In the genomic region with DNA sequence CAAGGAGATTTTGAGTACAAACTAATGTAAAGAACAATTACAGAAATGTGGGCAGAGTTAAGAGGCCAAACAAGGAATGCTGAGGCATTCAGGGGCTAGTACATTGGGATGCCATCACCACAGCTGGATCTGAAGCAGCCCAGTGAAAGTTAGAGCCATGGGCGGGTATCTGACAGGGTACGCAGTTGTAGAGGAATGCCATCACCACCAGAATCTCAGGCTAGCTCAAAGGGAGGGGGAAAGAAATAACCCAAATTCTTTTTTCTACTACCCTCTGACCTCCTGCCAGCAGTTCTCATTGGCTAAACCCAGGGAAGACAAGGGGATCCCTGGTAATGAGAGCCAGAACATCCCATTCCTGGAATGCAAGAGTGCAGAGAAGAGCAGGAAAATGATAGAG, we compare ENCODE assay signal across 2 cellular contexts.
TF ChIP-seq lines count a peak whose summit lies in the region.

No MANE protein-coding gene starts in this region.

TF ChIP-seq in GM23338, 12 proteins besides CTCF, POLR2A, EP300 and RAD21 (continues in another document):
- TF ChIP-seq ETS1 (IDR thresholded peaks at IDR 0.05) (no peak), NANOG (IDR thresholded peaks at IDR 0.05; ENCODE audit: borderline replicate concordance) (no peak), REST (IDR thresholded peaks at IDR 0.05; ENCODE audit: unreplicated experiment) (no peak), JUNB (IDR thresholded peaks at IDR 0.05; ENCODE audit: unreplicated experiment) (no peak), STAT1 (IDR thresholded peaks at IDR 0.05; ENCODE audit: unreplicated experiment) (no peak), EZH2 (IDR thresholded peaks at IDR 0.05; ENCODE audit: low read depth, unreplicated experiment) (no peak), EZH2phosphoT487 (IDR thresholded peaks at IDR 0.05; ENCODE audit: unreplicated experiment) (no peak), ZNF114 (CRISPR knock-in tag; IDR thresholded peaks at IDR 0.05) (no peak), POLR2AphosphoS5 (IDR thresholded peaks at IDR 0.05; ENCODE audit: low read depth) (no peak)
- TF ChIP-seq, protein P1, sequence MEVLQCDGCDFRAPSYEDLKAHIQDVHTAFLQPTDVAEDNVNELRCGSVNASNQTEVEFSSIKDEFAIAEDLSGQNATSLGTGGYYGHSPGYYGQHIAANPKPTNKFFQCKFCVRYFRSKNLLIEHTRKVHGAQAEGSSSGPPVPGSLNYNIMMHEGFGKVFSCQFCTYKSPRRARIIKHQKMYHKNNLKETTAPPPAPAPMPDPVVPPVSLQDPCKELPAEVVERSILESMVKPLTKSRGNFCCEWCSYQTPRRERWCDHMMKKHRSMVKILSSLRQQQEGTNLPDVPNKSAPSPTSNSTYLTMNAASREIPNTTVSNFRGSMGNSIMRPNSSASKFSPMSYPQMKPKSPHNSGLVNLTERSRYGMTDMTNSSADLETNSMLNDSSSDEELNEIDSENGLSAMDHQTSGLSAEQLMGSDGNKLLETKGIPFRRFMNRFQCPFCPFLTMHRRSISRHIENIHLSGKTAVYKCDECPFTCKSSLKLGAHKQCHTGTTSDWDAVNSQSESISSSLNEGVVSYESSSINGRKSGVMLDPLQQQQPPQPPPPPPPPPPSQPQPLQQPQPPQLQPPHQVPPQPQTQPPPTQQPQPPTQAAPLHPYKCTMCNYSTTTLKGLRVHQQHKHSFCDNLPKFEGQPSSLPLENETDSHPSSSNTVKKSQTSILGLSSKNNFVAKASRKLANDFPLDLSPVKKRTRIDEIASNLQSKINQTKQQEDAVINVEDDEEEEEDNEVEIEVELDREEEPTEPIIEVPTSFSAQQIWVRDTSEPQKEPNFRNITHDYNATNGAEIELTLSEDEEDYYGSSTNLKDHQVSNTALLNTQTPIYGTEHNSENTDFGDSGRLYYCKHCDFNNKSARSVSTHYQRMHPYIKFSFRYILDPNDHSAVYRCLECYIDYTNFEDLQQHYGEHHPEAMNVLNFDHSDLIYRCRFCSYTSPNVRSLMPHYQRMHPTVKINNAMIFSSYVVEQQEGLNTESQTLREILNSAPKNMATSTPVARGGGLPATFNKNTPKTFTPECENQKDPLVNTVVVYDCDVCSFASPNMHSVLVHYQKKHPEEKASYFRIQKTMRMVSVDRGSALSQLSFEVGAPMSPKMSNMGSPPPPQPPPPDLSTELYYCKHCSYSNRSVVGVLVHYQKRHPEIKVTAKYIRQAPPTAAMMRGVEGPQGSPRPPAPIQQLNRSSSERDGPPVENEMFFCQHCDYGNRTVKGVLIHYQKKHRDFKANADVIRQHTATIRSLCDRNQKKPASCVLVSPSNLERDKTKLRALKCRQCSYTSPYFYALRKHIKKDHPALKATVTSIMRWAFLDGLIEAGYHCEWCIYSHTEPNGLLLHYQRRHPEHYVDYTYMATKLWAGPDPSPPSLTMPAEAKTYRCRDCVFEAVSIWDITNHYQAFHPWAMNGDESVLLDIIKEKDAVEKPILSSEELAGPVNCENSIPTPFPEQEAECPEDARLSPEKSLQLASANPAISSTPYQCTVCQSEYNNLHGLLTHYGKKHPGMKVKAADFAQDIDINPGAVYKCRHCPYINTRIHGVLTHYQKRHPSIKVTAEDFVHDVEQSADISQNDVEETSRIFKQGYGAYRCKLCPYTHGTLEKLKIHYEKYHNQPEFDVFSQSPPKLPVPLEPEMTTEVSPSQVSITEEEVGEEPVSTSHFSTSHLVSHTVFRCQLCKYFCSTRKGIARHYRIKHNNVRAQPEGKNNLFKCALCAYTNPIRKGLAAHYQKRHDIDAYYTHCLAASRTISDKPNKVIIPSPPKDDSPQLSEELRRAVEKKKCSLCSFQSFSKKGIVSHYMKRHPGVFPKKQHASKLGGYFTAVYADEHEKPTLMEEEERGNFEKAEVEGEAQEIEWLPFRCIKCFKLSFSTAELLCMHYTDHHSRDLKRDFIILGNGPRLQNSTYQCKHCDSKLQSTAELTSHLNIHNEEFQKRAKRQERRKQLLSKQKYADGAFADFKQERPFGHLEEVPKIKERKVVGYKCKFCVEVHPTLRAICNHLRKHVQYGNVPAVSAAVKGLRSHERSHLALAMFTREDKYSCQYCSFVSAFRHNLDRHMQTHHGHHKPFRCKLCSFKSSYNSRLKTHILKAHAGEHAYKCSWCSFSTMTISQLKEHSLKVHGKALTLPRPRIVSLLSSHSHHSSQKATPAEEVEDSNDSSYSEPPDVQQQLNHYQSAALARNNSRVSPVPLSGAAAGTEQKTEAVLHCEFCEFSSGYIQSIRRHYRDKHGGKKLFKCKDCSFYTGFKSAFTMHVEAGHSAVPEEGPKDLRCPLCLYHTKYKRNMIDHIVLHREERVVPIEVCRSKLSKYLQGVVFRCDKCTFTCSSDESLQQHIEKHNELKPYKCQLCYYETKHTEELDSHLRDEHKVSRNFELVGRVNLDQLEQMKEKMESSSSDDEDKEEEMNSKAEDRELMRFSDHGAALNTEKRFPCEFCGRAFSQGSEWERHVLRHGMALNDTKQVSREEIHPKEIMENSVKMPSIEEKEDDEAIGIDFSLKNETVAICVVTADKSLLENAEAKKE (CRISPR knock-in tag; IDR thresholded peaks at IDR 0.05) = no peak

TF ChIP-seq in WTC11, 78 proteins besides CTCF, POLR2A, EP300 and RAD21 (continued from another document):
- TF ChIP-seq, protein P2, sequence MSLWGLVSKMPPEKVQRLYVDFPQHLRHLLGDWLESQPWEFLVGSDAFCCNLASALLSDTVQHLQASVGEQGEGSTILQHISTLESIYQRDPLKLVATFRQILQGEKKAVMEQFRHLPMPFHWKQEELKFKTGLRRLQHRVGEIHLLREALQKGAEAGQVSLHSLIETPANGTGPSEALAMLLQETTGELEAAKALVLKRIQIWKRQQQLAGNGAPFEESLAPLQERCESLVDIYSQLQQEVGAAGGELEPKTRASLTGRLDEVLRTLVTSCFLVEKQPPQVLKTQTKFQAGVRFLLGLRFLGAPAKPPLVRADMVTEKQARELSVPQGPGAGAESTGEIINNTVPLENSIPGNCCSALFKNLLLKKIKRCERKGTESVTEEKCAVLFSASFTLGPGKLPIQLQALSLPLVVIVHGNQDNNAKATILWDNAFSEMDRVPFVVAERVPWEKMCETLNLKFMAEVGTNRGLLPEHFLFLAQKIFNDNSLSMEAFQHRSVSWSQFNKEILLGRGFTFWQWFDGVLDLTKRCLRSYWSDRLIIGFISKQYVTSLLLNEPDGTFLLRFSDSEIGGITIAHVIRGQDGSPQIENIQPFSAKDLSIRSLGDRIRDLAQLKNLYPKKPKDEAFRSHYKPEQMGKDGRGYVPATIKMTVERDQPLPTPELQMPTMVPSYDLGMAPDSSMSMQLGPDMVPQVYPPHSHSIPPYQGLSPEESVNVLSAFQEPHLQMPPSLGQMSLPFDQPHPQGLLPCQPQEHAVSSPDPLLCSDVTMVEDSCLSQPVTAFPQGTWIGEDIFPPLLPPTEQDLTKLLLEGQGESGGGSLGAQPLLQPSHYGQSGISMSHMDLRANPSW (CRISPR knock-in tag; conservative IDR thresholded peaks at IDR 0.05; ENCODE audit: low read depth) = no peak
- TF ChIP-seq AFF4 (CRISPR knock-in tag; IDR thresholded peaks at IDR 0.05; ENCODE audit: borderline replicate concordance) = no peak
- TF ChIP-seq GTF2I (CRISPR knock-in tag; conservative IDR thresholded peaks at IDR 0.05) = no peak
- TF ChIP-seq NFATC4 (CRISPR knock-in tag; IDR thresholded peaks at IDR 0.05) = no peak
- TF ChIP-seq SMAD4 (CRISPR knock-in tag; IDR thresholded peaks at IDR 0.05) = no peak
- no peak for TF ChIP-seq ZNF317 (CRISPR knock-in tag; IDR thresholded peaks at IDR 0.05; ENCODE audit: borderline replicate concordance, low read depth)
- no peak for TF ChIP-seq ARID4B (CRISPR knock-in tag; IDR thresholded peaks at IDR 0.05; ENCODE audit: borderline replicate concordance)
- TF ChIP-seq, protein P3, sequence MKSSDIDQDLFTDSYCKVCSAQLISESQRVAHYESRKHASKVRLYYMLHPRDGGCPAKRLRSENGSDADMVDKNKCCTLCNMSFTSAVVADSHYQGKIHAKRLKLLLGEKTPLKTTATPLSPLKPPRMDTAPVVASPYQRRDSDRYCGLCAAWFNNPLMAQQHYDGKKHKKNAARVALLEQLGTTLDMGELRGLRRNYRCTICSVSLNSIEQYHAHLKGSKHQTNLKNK (CRISPR knock-in tag; IDR thresholded peaks at IDR 0.05) = no peak
- TF ChIP-seq SOX15 (CRISPR knock-in tag; IDR thresholded peaks at IDR 0.05) = no peak
- no peak for TF ChIP-seq MLX (CRISPR knock-in tag; IDR thresholded peaks at IDR 0.05)
